In the genomic region with DNA sequence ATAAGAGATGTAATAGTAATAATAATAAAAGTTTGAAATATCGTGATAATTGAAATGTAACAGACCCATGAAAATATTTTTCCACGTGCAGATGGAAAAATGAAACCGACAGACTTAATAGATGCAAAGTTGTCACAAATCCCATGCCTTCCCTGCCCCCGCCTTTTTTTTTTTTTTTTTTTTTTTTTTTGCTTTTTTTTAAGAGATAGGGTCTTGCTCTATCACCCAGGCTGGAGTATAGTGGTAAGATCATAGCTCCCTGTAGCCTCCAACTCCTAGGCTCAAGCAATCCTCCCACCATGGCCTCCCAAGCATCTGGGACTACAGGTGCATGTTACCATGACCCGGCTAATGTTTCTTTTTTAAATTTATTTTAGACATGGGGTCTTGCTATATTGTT, we compare ENCODE assay signal across 26 cellular contexts.
"Had no signal": no experiment of that assay in that cellular context is flagged by ENCODE, and none has a peak within 500 bp of the region (broad histone marks: within the 10 kb centered on the region; RNA-seq: fewer than 3 reads in every experiment).

No MANE protein-coding gene starts in this region.

- H3K4me3 ChIP-seq: colonic mucosa, coronary artery, dorsolateral prefrontal cortex, esophagus muscularis mucosa, esophagus squamous epithelium, gastrocnemius medialis, gastroesophageal sphincter, heart left ventricle, heart right ventricle, hepatocyte had no signal

- FAIRE-seq: colon, endometrium, endothelial cell of umbilical vein, frontal cortex had no signal

- H2AFZ ChIP-seq: hepatocyte had no signal

- H3K4me1 ChIP-seq: colonic mucosa, foreskin keratinocyte had no signal

- DNase-seq: colonic mucosa; cortex of kidney; dermis blood vessel endothelial cell; dorsolateral prefrontal cortex; effector CD4-positive, alpha-beta T cell; effector CD8-positive, alpha-beta T cell; effector memory CD4-positive, alpha-beta T cell; effector memory CD8-positive, alpha-beta T cell; endodermal cell; esophagus squamous epithelium; foreskin keratinocyte; foreskin melanocyte; gastrocnemius medialis; glutamatergic neuron; head of caudate nucleus; heart left ventricle; heart right ventricle had no signal

- H3K36me3 ChIP-seq: colonic mucosa, esophagus muscularis mucosa, esophagus squamous epithelium, gastrocnemius medialis, gastroesophageal sphincter had no signal

- H3K27ac ChIP-seq: colonic mucosa, coronary artery, dorsolateral prefrontal cortex, epithelial cell of prostate, esophagus muscularis mucosa, esophagus squamous epithelium, foreskin keratinocyte, gastrocnemius medialis, gastroesophageal sphincter, heart left ventricle, heart right ventricle, hepatocyte had no signal

- H3K4me2 ChIP-seq: hepatocyte had no signal

- ATAC-seq: effector memory CD8-positive, alpha-beta T cell; foreskin keratinocyte; gastrocnemius medialis; gastroesophageal sphincter; heart left ventricle had no signal

- H3K27me3 ChIP-seq: colonic mucosa, dorsolateral prefrontal cortex, esophagus muscularis mucosa, esophagus squamous epithelium, foreskin keratinocyte, gastrocnemius medialis, gastroesophageal sphincter, heart left ventricle, heart right ventricle, hepatocyte had no signal

- H3K9me3 ChIP-seq: colonic mucosa, esophagus muscularis mucosa, esophagus squamous epithelium, gastrocnemius medialis had no signal
